Comparison of ENCODE assay signal across 2 cellular contexts in the genomic region with DNA sequence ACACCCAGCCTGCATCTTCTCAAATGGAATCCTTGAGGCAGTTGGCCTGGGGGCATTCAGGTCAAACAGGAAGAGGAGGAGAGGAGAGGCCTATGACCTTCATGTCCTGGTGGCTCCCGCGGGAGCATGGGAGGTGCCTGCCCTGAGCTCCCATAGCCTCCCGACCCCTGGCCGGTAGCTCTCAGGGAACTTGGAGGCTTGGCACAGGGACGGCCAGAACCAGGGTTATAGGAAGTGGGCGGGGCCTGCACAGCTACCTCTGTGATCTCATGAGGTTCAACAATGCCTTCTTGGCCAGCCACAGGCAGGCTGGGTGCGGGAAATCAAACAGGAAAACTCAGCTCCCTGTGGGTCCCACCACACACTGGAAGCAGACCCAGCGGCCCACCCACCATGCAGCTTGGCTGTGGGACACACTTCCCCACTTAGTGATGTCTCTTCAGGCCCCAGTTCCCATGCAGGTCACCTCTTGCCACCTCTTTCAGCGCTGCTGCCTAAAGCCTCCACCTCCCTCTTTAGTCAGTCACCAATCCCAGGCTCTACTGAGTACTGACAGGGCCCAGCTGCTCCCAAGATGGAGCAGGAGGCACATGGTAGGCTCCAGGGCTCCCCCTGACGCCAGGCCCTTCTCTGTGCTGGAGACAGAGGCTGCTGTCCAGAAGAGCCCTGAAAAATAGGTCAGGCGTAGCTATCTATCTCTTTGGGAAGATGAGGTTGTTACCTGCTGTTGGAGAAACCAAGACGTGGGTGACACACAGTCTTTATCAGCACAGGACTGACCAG.
TF ChIP-seq lines count a peak whose summit lies in the region.

A gene (minus strand): TSS at position 200 of the 783 bp plus-strand sequence. CDS start 1,065 bp downstream, outside the sequence.

TF ChIP-seq in HEK293, 187 proteins besides CTCF, POLR2A, EP300 and RAD21 (continued from another document):
- TF ChIP-seq ZBTB48 (tag by site-specific recombination; IDR thresholded peaks at IDR 0.05) (peak; percentile 82), ZNF2 (tag by site-specific recombination; IDR thresholded peaks at IDR 0.05) (no peak), ZFP69B (tag by site-specific recombination; IDR thresholded peaks at IDR 0.05) (peak; percentile 90), ZNF776 (tag by site-specific recombination; IDR thresholded peaks at IDR 0.05; ENCODE audit: borderline replicate concordance) (no peak), SCRT2 (tag by site-specific recombination; IDR thresholded peaks at IDR 0.05) (peak; percentile 65), MYNN (tag by site-specific recombination; IDR thresholded peaks at IDR 0.05; ENCODE audit: borderline replicate concordance) (no peak), ZBTB17 (tag by site-specific recombination; IDR thresholded peaks at IDR 0.05) (peak; percentile 38; the same call in 1 of the 2 replicates), ZFP37 (tag by site-specific recombination; IDR thresholded peaks at IDR 0.05) (no peak), ZNF248 (tag by site-specific recombination; IDR thresholded peaks at IDR 0.05) (no peak)
- TF ChIP-seq, protein P1, sequence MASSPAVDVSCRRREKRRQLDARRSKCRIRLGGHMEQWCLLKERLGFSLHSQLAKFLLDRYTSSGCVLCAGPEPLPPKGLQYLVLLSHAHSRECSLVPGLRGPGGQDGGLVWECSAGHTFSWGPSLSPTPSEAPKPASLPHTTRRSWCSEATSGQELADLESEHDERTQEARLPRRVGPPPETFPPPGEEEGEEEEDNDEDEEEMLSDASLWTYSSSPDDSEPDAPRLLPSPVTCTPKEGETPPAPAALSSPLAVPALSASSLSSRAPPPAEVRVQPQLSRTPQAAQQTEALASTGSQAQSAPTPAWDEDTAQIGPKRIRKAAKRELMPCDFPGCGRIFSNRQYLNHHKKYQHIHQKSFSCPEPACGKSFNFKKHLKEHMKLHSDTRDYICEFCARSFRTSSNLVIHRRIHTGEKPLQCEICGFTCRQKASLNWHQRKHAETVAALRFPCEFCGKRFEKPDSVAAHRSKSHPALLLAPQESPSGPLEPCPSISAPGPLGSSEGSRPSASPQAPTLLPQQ (tag by site-specific recombination; IDR thresholded peaks at IDR 0.05): peak; percentile 95

TF ChIP-seq in GM12878, 131 proteins besides CTCF, POLR2A, EP300 and RAD21 (continued from another document):
- no peak for TF ChIP-seq RBBP5 (conservative IDR thresholded peaks at IDR 0.05)
